Comparison of ENCODE assay signal across 12 cellular contexts in genomic region chr1:77655431-77655974, GRCh38. TPM values are rescaled to one million over a fixed set of nuclear protein-coding genes. Genes with fewer than 3 reads are reported as not detected.
DNase-seq lines count a peak whose midpoint lies in the region; ATAC-seq and FAIRE-seq lines count a peak whose summit lies in the region.
"Had no signal": no experiment of that assay in that cellular context is flagged by ENCODE, and none has a peak within 500 bp of the region (broad histone marks: within the 10 kb centered on the region; RNA-seq: fewer than 3 reads in every experiment).

No MANE protein-coding gene starts in this region.

- peaks cover 15% of the 10 kb centered on the region for H3K9me3 Mint-ChIP-seq in activated CD4-positive, alpha-beta memory T cell treated with anti-CD3 and anti-CD28 coated beads for 36 hours
- peaks cover 13% of the 10 kb centered on the region for H3K9me3 Mint-ChIP-seq in activated CD4-positive, alpha-beta memory T cell treated with anti-CD3 and anti-CD28 coated beads, Interleukin-2, amount 10 ng/mL, durations not matched to agents 7 days and 5 days
- H3K9me3 Mint-ChIP-seq in activated naive CD8-positive, alpha-beta T cell treated with anti-CD3 and anti-CD28 coated beads, Interleukin-2, amount 50 U/mL, for 24 hours = peaks cover 9% of the 10 kb centered on the region

- CTCF ChIA-PET in activated CD4-positive, alpha-beta memory T cell treated with anti-CD3 and anti-CD28 coated beads for 36 hours (lab: Charles Lee) = no interaction called here
- CTCF ChIA-PET in activated CD4-positive, alpha-beta memory T cell treated with anti-CD3 and anti-CD28 coated beads, Interleukin-2, amount 10 ng/mL, durations not matched to agents 7 days and 5 days (lab: Charles Lee) = no interaction called here

- WGBS in small intestine, 3 donors = 30 to 52% (median 47%) methylated on average over 2 of the region's 2 CpGs

- peak overlapping the region; percentile 44 for H3K27ac Mint-ChIP-seq in activated CD4-positive, alpha-beta memory T cell treated with anti-CD3 and anti-CD28 coated beads for 36 hours
- H3K27ac Mint-ChIP-seq in activated CD4-positive, alpha-beta memory T cell treated with anti-CD3 and anti-CD28 coated beads, Interleukin-2, amount 10 ng/mL, durations not matched to agents 7 days and 5 days = no peak overlapping the region
- H3K27ac Mint-ChIP-seq in activated naive CD8-positive, alpha-beta T cell treated with anti-CD3 and anti-CD28 coated beads, Interleukin-2, amount 50 U/mL, for 24 hours = peak overlapping the region; percentile 25

- no peaks in the 10 kb centered on the region for H3K9me3 ChIP-seq in small intestine (ENCODE audit: control insufficient read depth, low read depth)

- H3K27ac ChIP-seq in small intestine (ENCODE audit: low read depth in 1 of 2, low read length in 1 of 2) = peak overlapping the region in 1 of 2 donors; percentile 41
- H3K27ac ChIP-seq: tibial artery had no signal

- POLR2A ChIA-PET in activated CD4-positive, alpha-beta memory T cell treated with anti-CD3 and anti-CD28 coated beads for 36 hours (lab: Charles Lee) = interaction anchor here (2.0 kb wide), 1 partner anchor 27 kb away, joined by 4 read pairs; the partner anchor contains the start of gene ZZZ3
- POLR2A ChIA-PET in activated CD4-positive, alpha-beta memory T cell treated with anti-CD3 and anti-CD28 coated beads, Interleukin-2, amount 10 ng/mL, durations not matched to agents 7 days and 5 days (lab: Charles Lee) = no interaction called here

- H3K36me3 Mint-ChIP-seq in activated CD4-positive, alpha-beta memory T cell treated with anti-CD3 and anti-CD28 coated beads for 36 hours = peaks cover 28% of the 10 kb centered on the region
- H3K36me3 Mint-ChIP-seq in activated CD4-positive, alpha-beta memory T cell treated with anti-CD3 and anti-CD28 coated beads, Interleukin-2, amount 10 ng/mL, durations not matched to agents 7 days and 5 days (ENCODE audit: low read depth) = peaks cover 37% of the 10 kb centered on the region
- peaks cover 39% of the 10 kb centered on the region for H3K36me3 Mint-ChIP-seq in activated naive CD8-positive, alpha-beta T cell treated with anti-CD3 and anti-CD28 coated beads, Interleukin-2, amount 50 U/mL, for 24 hours (ENCODE audit: low read depth)

- H3K27me3 Mint-ChIP-seq in activated CD4-positive, alpha-beta memory T cell treated with anti-CD3 and anti-CD28 coated beads for 36 hours = no peaks in the 10 kb centered on the region
- no peaks in the 10 kb centered on the region for H3K27me3 Mint-ChIP-seq in activated CD4-positive, alpha-beta memory T cell treated with anti-CD3 and anti-CD28 coated beads, Interleukin-2, amount 10 ng/mL, durations not matched to agents 7 days and 5 days
- no peaks in the 10 kb centered on the region for H3K27me3 Mint-ChIP-seq in activated naive CD8-positive, alpha-beta T cell treated with anti-CD3 and anti-CD28 coated beads, Interleukin-2, amount 50 U/mL, for 24 hours

- DNase-seq in activated CD4-positive, alpha-beta memory T cell treated with anti-CD3 and anti-CD28 coated beads for 36 hours = no peak
- no peak for DNase-seq in activated CD4-positive, alpha-beta memory T cell treated with anti-CD3 and anti-CD28 coated beads, Interleukin-2, amount 10 ng/mL, durations not matched to agents 7 days and 5 days
- peak; percentile 42 for DNase-seq in NCI-H1092 (lab: John Stamatoyannopoulos, UW)
- DNase-seq in activated naive CD8-positive, alpha-beta T cell treated with anti-CD3 and anti-CD28 coated beads, Interleukin-2, amount 50 U/mL, for 24 hours = no peak
- peak; percentile 70 for DNase-seq in small intestine
- no peak for DNase-seq in midbrain (lab: John Stamatoyannopoulos, UW)
- DNase-seq in KG1 (lab: John Stamatoyannopoulos, UW) = no peak
- DNase-seq: activated naive CD4-positive, alpha-beta T cell treated with anti-CD3 and anti-CD28 coated beads, Interleukin-2, amount 50 U/mL, for 16 hours; Karpas-422; nucleus accumbens; tibial artery had no signal

- ATAC-seq in activated naive CD8-positive, alpha-beta T cell treated with anti-CD3 and anti-CD28 coated beads, Interleukin-2, amount 50 U/mL, for 24 hours = peak; percentile 33
- no peak for ATAC-seq in GM21786 (IDR thresholded peaks at IDR 0.05; ENCODE audit: unreplicated experiment)

- no peak overlapping the region for H3K4me3 ChIP-seq in small intestine (ENCODE audit: low read depth in 1 of 2, low read length in 2 of 2)
- H3K4me3 ChIP-seq: tibial artery had no signal

- H3K4me3 Mint-ChIP-seq in activated CD4-positive, alpha-beta memory T cell treated with anti-CD3 and anti-CD28 coated beads for 36 hours = no peak overlapping the region
- H3K4me3 Mint-ChIP-seq in activated CD4-positive, alpha-beta memory T cell treated with anti-CD3 and anti-CD28 coated beads, Interleukin-2, amount 10 ng/mL, durations not matched to agents 7 days and 5 days = no peak overlapping the region
- H3K4me3 Mint-ChIP-seq in activated naive CD8-positive, alpha-beta T cell treated with anti-CD3 and anti-CD28 coated beads, Interleukin-2, amount 50 U/mL, for 24 hours = no peak overlapping the region

- no peaks in the 10 kb centered on the region for H3K27me3 ChIP-seq in small intestine (ENCODE audit: control insufficient read depth in 2 of 2, insufficient read depth in 2 of 2, low read length in 2 of 2)
- H3K27me3 ChIP-seq: tibial artery had no signal

- no peaks in the 10 kb centered on the region for H3K36me3 ChIP-seq in small intestine (ENCODE audit: control insufficient read depth in 2 of 2, insufficient read depth in 2 of 2, low read length in 2 of 2)

- no peak for FAIRE-seq in small intestine (lab: Jason Lieb, UNC)

- H3K4me1 Mint-ChIP-seq in activated CD4-positive, alpha-beta memory T cell treated with anti-CD3 and anti-CD28 coated beads for 36 hours (ENCODE audit: low read depth) = peaks cover 32% of the 10 kb centered on the region
- peaks cover 11% of the 10 kb centered on the region for H3K4me1 Mint-ChIP-seq in activated CD4-positive, alpha-beta memory T cell treated with anti-CD3 and anti-CD28 coated beads, Interleukin-2, amount 10 ng/mL, durations not matched to agents 7 days and 5 days
- H3K4me1 Mint-ChIP-seq in activated naive CD8-positive, alpha-beta T cell treated with anti-CD3 and anti-CD28 coated beads, Interleukin-2, amount 50 U/mL, for 24 hours = peaks cover 31% of the 10 kb centered on the region

- intact Hi-C loops in activated CD4-positive, alpha-beta memory T cell treated with anti-CD3 and anti-CD28 coated beads for 36 hours (cut with micrococcal nuclease) = no loop called here

- H3K4me1 ChIP-seq in small intestine (ENCODE audit: control insufficient read depth in 2 of 2, insufficient read depth in 1 of 2, low read depth in 1 of 2, low read length in 1 of 2) = peaks cover 0 to 3% of the 10 kb centered on the region in 2 donors
- H3K4me1 ChIP-seq: tibial artery had no signal

RNA-seq across cellular contexts. Expression of gene ZZZ3, which starts 27.0 kb away (rescaled TPM):
- 10 to 100 TPM; 29.8 to 34.3 TPM for total RNA-seq in activated CD4-positive, alpha-beta memory T cell treated with anti-CD3 and anti-CD28 coated beads for 36 hours
- 10 to 100 TPM; 28.8 to 29.7 TPM for total RNA-seq in activated CD4-positive, alpha-beta memory T cell treated with anti-CD3 and anti-CD28 coated beads, Interleukin-2, amount 10 ng/mL, durations not matched to agents 7 days and 5 days
- polyA plus RNA-seq in small intestine = 10 to 100 TPM in 1 of 3 donors, 1 to 10 TPM in 2; 7.8 to 14.2 (median 9.8) TPM

Comparison
In these comparisons a context has a peak if more than half of its experiments do, and no peak if none do; other contexts are left out.
1. DNase-seq: peak in NCI-H1092 (single experiment) and small intestine (single experiment); none in activated CD4-positive, alpha-beta memory T cell treated with anti-CD3 and anti-CD28 coated beads for 36 hours (single experiment), activated CD4-positive, alpha-beta memory T cell treated with anti-CD3 and anti-CD28 coated beads, Interleukin-2, amount 10 ng/mL, durations not matched to agents 7 days and 5 days (single experiment), activated naive CD8-positive, alpha-beta T cell treated with anti-CD3 and anti-CD28 coated beads, Interleukin-2, amount 50 U/mL, for 24 hours (single experiment), midbrain (single experiment) and KG1 (single experiment).